Comparison of ENCODE assay signal across 8 cellular contexts in the genomic region with DNA sequence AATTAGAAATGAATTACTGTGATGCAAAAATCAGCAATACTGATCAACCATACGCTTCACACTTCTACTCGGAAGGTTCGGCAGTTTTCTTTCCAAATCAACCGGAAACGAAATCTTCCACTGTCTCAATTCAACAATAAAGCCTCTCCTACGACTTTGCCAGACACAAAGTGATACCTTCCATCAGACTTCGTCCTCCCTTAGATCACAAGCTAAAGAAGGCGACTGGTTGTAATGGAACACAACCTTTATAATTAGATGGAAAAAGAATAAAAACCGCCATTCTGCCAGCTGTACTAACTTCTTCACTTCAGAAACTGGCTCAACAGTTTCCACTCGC. TPM values are rescaled to one million over a fixed set of nuclear protein-coding genes. Genes with fewer than 3 reads are reported as not detected.
DNase-seq lines count a peak whose midpoint lies in the region.

No MANE protein-coding gene starts in this region.

- H3K27me3 ChIP-seq in iPS-20b (ENCODE audit: insufficient read depth, low read length) (no peaks in the 10 kb centered on the region), subcutaneous abdominal adipose tissue (ENCODE audit: control insufficient read depth in 5 of 5, insufficient read depth in 4 of 5, low read length in 5 of 5) (no peaks in the 10 kb centered on the region)

- H3K4me1 ChIP-seq in iPS-20b (ENCODE audit: insufficient read depth, low read length) (peaks cover 4% of the 10 kb centered on the region; the same call in 1 of the 2 replicates), subcutaneous abdominal adipose tissue (ENCODE audit: control insufficient read depth in 5 of 5, insufficient read depth in 5 of 5, low read length in 5 of 5) (peaks cover 2 to 35% (median 28%) of the 10 kb centered on the region in 5 donors)

- DNase-seq in SIG-M5 treated with dmso at 0.1 percent for 504 hours (lab: John Stamatoyannopoulos, UW; ENCODE audit: unreplicated experiment) (peak; percentile 55), SIG-M5 (lab: John Stamatoyannopoulos, UW) (no peak), KBM-7 (no peak), amniotic stem cell (lab: John Stamatoyannopoulos, UW) (no peak), hepatic stellate cell (ENCODE audit: low spot score) (no peak)
- no peak for DNase-seq in activated CD4-positive, alpha-beta memory T cell treated with anti-CD3 and anti-CD28 coated beads, Interleukin-2, amount 10 ng/mL, durations not matched to agents 7 days and 5 days

- peak overlapping the region; percentile 100 for H3K4me3 ChIP-seq in iPS-20b (ENCODE audit: low read length)
- peak overlapping the region; percentile 84 to 99 (median 93) for H3K4me3 ChIP-seq in subcutaneous abdominal adipose tissue (ENCODE audit: low read depth in 1 of 5, low read length in 5 of 5)

- H3K9ac ChIP-seq in iPS-20b (ENCODE audit: low read depth, low read length) (peak overlapping the region; percentile 98), subcutaneous abdominal adipose tissue (ENCODE audit: low read length in 5 of 5) (peak overlapping the region; percentile 73 to 93 (median 92))

- H3K9me3 ChIP-seq in iPS-20b (ENCODE audit: insufficient read depth, low read depth, low read length) (no peaks in the 10 kb centered on the region), subcutaneous abdominal adipose tissue (ENCODE audit: control insufficient read depth in 5 of 5, low read length in 5 of 5) (no peaks in the 10 kb centered on the region)

- peak overlapping the region; percentile 93 for H3K4me3 Mint-ChIP-seq in activated CD4-positive, alpha-beta memory T cell treated with anti-CD3 and anti-CD28 coated beads, Interleukin-2, amount 10 ng/mL, durations not matched to agents 7 days and 5 days

- in situ Hi-C loops in KBM-7 (cut with MboI; ENCODE audit: low pct_unique_long_range_greater_than_20kb, low sequenced_read_pairs), result loop anchor here (25.0 kb wide), 1 partner anchor 403 kb away; the partner anchor contains the start of genes ECE2 and PSMD2

- H3K27me3 Mint-ChIP-seq in activated CD4-positive, alpha-beta memory T cell treated with anti-CD3 and anti-CD28 coated beads, Interleukin-2, amount 10 ng/mL, durations not matched to agents 7 days and 5 days, result no peaks in the 10 kb centered on the region

- CTCF ChIA-PET in activated CD4-positive, alpha-beta memory T cell treated with anti-CD3 and anti-CD28 coated beads, Interleukin-2, amount 10 ng/mL, durations not matched to agents 7 days and 5 days (lab: Charles Lee), result interaction anchor here (0.6 to 2.9 kb wide), 36 partner anchors 8 to 493 kb away, joined by 3 to 24 read pairs (median 4); partner anchors contain the start of genes ABCC5, EEF1AKMT4, KLHL24 and MAP6D1

- POLR2A ChIA-PET in activated CD4-positive, alpha-beta memory T cell treated with anti-CD3 and anti-CD28 coated beads, Interleukin-2, amount 10 ng/mL, durations not matched to agents 7 days and 5 days (lab: Charles Lee), result interaction anchor here (0.8 to 1.7 kb wide), 12 partner anchors 9 to 598 kb away, joined by 3 to 9 read pairs (median 4); partner anchors contain the start of genes ABCC5, EIF2B5, KLHL24 and MCF2L2

- H3K36me3 ChIP-seq in iPS-20b (ENCODE audit: insufficient read depth, low read depth, low read length), result 0 out of 2 replicates have a peak, but pooled peaks cover 4% of the 10 kb centered on the region
- no peaks in the 10 kb centered on the region for H3K36me3 ChIP-seq in subcutaneous abdominal adipose tissue (ENCODE audit: control insufficient read depth in 5 of 5, insufficient read depth in 5 of 5, low read length in 5 of 5)

- peaks cover under 1% of the 10 kb centered on the region for H3K36me3 Mint-ChIP-seq in activated CD4-positive, alpha-beta memory T cell treated with anti-CD3 and anti-CD28 coated beads, Interleukin-2, amount 10 ng/mL, durations not matched to agents 7 days and 5 days (ENCODE audit: low read depth)

- peaks cover 31% of the 10 kb centered on the region for H3K4me1 Mint-ChIP-seq in activated CD4-positive, alpha-beta memory T cell treated with anti-CD3 and anti-CD28 coated beads, Interleukin-2, amount 10 ng/mL, durations not matched to agents 7 days and 5 days

- H3K27ac Mint-ChIP-seq in activated CD4-positive, alpha-beta memory T cell treated with anti-CD3 and anti-CD28 coated beads, Interleukin-2, amount 10 ng/mL, durations not matched to agents 7 days and 5 days, result peak overlapping the region; percentile 74

- peak overlapping the region; percentile 94 for H3K27ac ChIP-seq in iPS-20b (ENCODE audit: low read length)
- H3K27ac ChIP-seq in subcutaneous abdominal adipose tissue (ENCODE audit: low read depth, low read length), result peak overlapping the region; percentile 62

- no peaks in the 10 kb centered on the region for H3K9me3 Mint-ChIP-seq in activated CD4-positive, alpha-beta memory T cell treated with anti-CD3 and anti-CD28 coated beads, Interleukin-2, amount 10 ng/mL, durations not matched to agents 7 days and 5 days

RNA-seq across cellular contexts. Expression of gene PARL, which starts 0.6 kb away (rescaled TPM):
- total RNA-seq in activated CD4-positive, alpha-beta memory T cell treated with anti-CD3 and anti-CD28 coated beads, Interleukin-2, amount 10 ng/mL, durations not matched to agents 7 days and 5 days, result 10 to 100 TPM; 47.6 to 49.0 TPM

RNA-seq across cellular contexts. Expression of gene MAP6D1, which starts 58.7 kb away (rescaled TPM):
- under 1 TPM in 1 of 2 experiments, not detected in 1; 0.55 TPM for total RNA-seq in activated CD4-positive, alpha-beta memory T cell treated with anti-CD3 and anti-CD28 coated beads, Interleukin-2, amount 10 ng/mL, durations not matched to agents 7 days and 5 days
